14 cellular contexts compared by ENCODE assay signal in genomic region chr9:94862242-94862610, GRCh38.
DNase-seq lines count a peak whose midpoint lies in the region; ATAC-seq, FAIRE-seq and TF ChIP-seq lines count a peak whose summit lies in the region.
"Had no signal": no experiment of that assay in that cellular context is flagged by ENCODE, and none has a peak within 500 bp of the region (broad histone marks: within the 10 kb centered on the region; RNA-seq: fewer than 3 reads in every experiment).

No MANE protein-coding gene starts in this region.

- peaks cover 49% of the 10 kb centered on the region for H3K4me1 Mint-ChIP-seq in activated naive CD4-positive, alpha-beta T cell treated with anti-CD3 and anti-CD28 coated beads, Interleukin-2, amount 50 U/mL, for 24 hours
- peaks cover 26 to 55% (median 48%) of the 10 kb centered on the region in 7 donors for H3K4me1 Mint-ChIP-seq in naive thymus-derived CD4-positive, alpha-beta T cell

- no peak for TF ChIP-seq EP300 in GM12878 (IDR thresholded peaks at IDR 0.05; ENCODE audit: borderline replicate concordance in 1 of 2, control insufficient read depth in 1 of 2, low read depth in 2 of 2, low read length in 2 of 2)

- TF ChIP-seq POLR2A in GM12878 (IDR thresholded peaks at IDR 0.05; ENCODE audit: low read depth, low read length) = no peak

- H3K9me3 Mint-ChIP-seq in activated naive CD4-positive, alpha-beta T cell treated with anti-CD3 and anti-CD28 coated beads, Interleukin-2, amount 50 U/mL, for 24 hours = peaks cover 5% of the 10 kb centered on the region
- H3K9me3 Mint-ChIP-seq in activated naive CD4-positive, alpha-beta T cell treated with anti-CD3 and anti-CD28 coated beads, Interleukin-2, amount 50 U/mL, for 72 hours = peaks cover 3 to 5% of the 10 kb centered on the region in 2 donors
- H3K9me3 Mint-ChIP-seq in naive thymus-derived CD4-positive, alpha-beta T cell = peaks cover 0 to 6% (median 0%) of the 10 kb centered on the region in 11 donors
- H3K9me3 Mint-ChIP-seq: endodermal cell had no signal

- no peak overlapping the region for H3K4me2 ChIP-seq in GM12878 (ENCODE audit: control insufficient read depth, insufficient read depth)

- ATAC-seq in activated naive CD4-positive, alpha-beta T cell treated with anti-CD3 and anti-CD28 coated beads, Interleukin-2, amount 50 U/mL, for 72 hours = no peak
- ATAC-seq in GM12878 (no peak), GM18907 (IDR thresholded peaks at IDR 0.05; ENCODE audit: unreplicated experiment) (no peak)
- ATAC-seq in naive thymus-derived CD4-positive, alpha-beta T cell = no peak

- H3K27me3 ChIP-seq in GM12878 (replicated peaks in 1 of 2; ENCODE audit: control insufficient read depth in 2 of 2, insufficient read depth in 2 of 2, low read length in 1 of 2) = no peaks in the 10 kb centered on the region
- no peaks in the 10 kb centered on the region for H3K27me3 ChIP-seq in naive thymus-derived CD4-positive, alpha-beta T cell (ENCODE audit: control insufficient read depth in 2 of 2, insufficient read depth in 2 of 2, low read length in 2 of 2)

- H3K9me3 ChIP-seq in GM12878 (replicated peaks; ENCODE audit: control insufficient read depth, insufficient read depth, low read length) = no peaks in the 10 kb centered on the region
- no peaks in the 10 kb centered on the region for H3K9me3 ChIP-seq in naive thymus-derived CD4-positive, alpha-beta T cell (ENCODE audit: control insufficient read depth in 2 of 3, low read length in 3 of 3)

- BruUV-seq in GM12878 (replicated peaks; lab: Mats Ljungman, UMichigan) = no TSS peak

- FAIRE-seq in GM12878 (lab: Jason Lieb, UNC) = no peak

- no peak overlapping the region; the same call in 1 of the 2 replicates for H2AFZ ChIP-seq in GM12878 (ENCODE audit: control insufficient read depth, low read depth, low read length)

- POLR2A ChIA-PET in GM12878 (lab: Charles Lee) = interaction anchor here (0.6 kb wide), 1 partner anchor 133 kb away, joined by 4 read pairs; no protein-coding TSS in a partner anchor
- POLR2A ChIA-PET in naive thymus-derived CD4-positive, alpha-beta T cell (lab: Charles Lee) = no interaction called here

- in situ Hi-C loops in GM12878 (cut with MboI) = no loop called here

- WGBS in GM12878 (ENCODE audit: insufficient coverage, insufficient replicate concordance, low lambda C conversion rate, missing lambda C conversion rate) = 92% methylated on average over 4 of the region's 4 CpGs
- 94% methylated on average over 4 of the region's 4 CpGs for WGBS in urinary bladder

- TF ChIP-seq RAD21 in GM12878 (IDR thresholded peaks at IDR 0.05; ENCODE audit: insufficient read depth, low read depth, low read length) = no peak

- RAD21 ChIA-PET in GM12878 (lab: Charles Lee; ENCODE audit: unreplicated experiment) = no interaction called here

- no peaks in the 10 kb centered on the region for H3K36me3 ChIP-seq in GM12878 (ENCODE audit: control insufficient read depth in 2 of 2, insufficient read depth in 2 of 2, low read length in 1 of 2)
- H3K36me3 ChIP-seq in naive thymus-derived CD4-positive, alpha-beta T cell (ENCODE audit: control insufficient read depth in 2 of 3, insufficient read depth in 3 of 3, low read length in 3 of 3) = no peaks in the 10 kb centered on the region
- H3K36me3 ChIP-seq in urinary bladder (ENCODE audit: insufficient read depth) = no peaks in the 10 kb centered on the region

- intact Hi-C loops in GM12878 (cut with micrococcal nuclease; ENCODE audit: unreplicated experiment) = loop anchor here (5.0 kb wide), 1 partner anchor 80 kb away; no protein-coding TSS in a partner anchor
- intact Hi-C loops in naive thymus-derived CD4-positive, alpha-beta T cell (cut with micrococcal nuclease) = loop anchor here (5.0 kb wide), 5 partner anchors 40 to 860 kb away; no protein-coding TSS in a partner anchor

- no peak overlapping the region for H3K4me3 ChIP-seq in GM12878
- H3K4me3 ChIP-seq in naive thymus-derived CD4-positive, alpha-beta T cell (ENCODE audit: low read length) = no peak overlapping the region
- no peak overlapping the region for H3K4me3 ChIP-seq in urinary bladder (ENCODE audit: low read depth, low read length)

- CTCF ChIA-PET in GM12878 (lab: Yijun Ruan, JAX) = no interaction called here
- CTCF ChIA-PET in naive thymus-derived CD4-positive, alpha-beta T cell (lab: Charles Lee) = no interaction called here

- H3K9ac ChIP-seq in GM12878 (ENCODE audit: control insufficient read depth, insufficient read depth, low read length) = no peak overlapping the region

- peaks cover 5% of the 10 kb centered on the region for H3K36me3 Mint-ChIP-seq in activated naive CD4-positive, alpha-beta T cell treated with anti-CD3 and anti-CD28 coated beads, Interleukin-2, amount 50 U/mL, for 24 hours
- peaks cover 6 to 7% of the 10 kb centered on the region in 2 donors for H3K36me3 Mint-ChIP-seq in activated naive CD4-positive, alpha-beta T cell treated with anti-CD3 and anti-CD28 coated beads, Interleukin-2, amount 50 U/mL, for 72 hours
- H3K36me3 Mint-ChIP-seq in naive thymus-derived CD4-positive, alpha-beta T cell = peaks cover 0 to 19% (median 5%) of the 10 kb centered on the region in 5 donors

- no peaks in the 10 kb centered on the region; the same call in 1 of the 2 replicates for H3K79me2 ChIP-seq in GM12878 (ENCODE audit: control insufficient read depth, insufficient read depth, low read length)

- no peaks in the 10 kb centered on the region for H4K20me1 ChIP-seq in GM12878 (ENCODE audit: control insufficient read depth, insufficient read depth)

- no peaks in the 10 kb centered on the region for H3K27me3 Mint-ChIP-seq in activated naive CD4-positive, alpha-beta T cell treated with anti-CD3 and anti-CD28 coated beads, Interleukin-2, amount 50 U/mL, for 24 hours
- no peaks in the 10 kb centered on the region for H3K27me3 Mint-ChIP-seq in naive thymus-derived CD4-positive, alpha-beta T cell
- H3K27me3 Mint-ChIP-seq: brain had no signal

- SMC1A ChIA-PET in GM12878 (lab: Charles Lee; ENCODE audit: uncharacterized antibody, unreplicated experiment) = interaction anchor here (3.4 kb wide), 1 partner anchor 60 kb away, joined by 22 read pairs; no protein-coding TSS in a partner anchor

- H3K4me3 Mint-ChIP-seq in activated naive CD4-positive, alpha-beta T cell treated with anti-CD3 and anti-CD28 coated beads, Interleukin-2, amount 50 U/mL, for 24 hours = peak overlapping the region; percentile 75
- peak overlapping the region in 8 of 10 donors; percentile 12 to 85 (median 60) for H3K4me3 Mint-ChIP-seq in naive thymus-derived CD4-positive, alpha-beta T cell
- H3K4me3 Mint-ChIP-seq: brain, endodermal cell had no signal

- TF ChIP-seq CTCF in GM12878 (IDR thresholded peaks at IDR 0.05 in 2 of 3, conservative IDR thresholded peaks at IDR 0.05 in 1 of 3; ENCODE audit: control insufficient read depth in 2 of 3, extremely low read depth in 1 of 3, insufficient read depth in 1 of 3, low read depth in 3 of 3, low read length in 3 of 3) = no peak

- no peak overlapping the region for H3K27ac Mint-ChIP-seq in activated naive CD4-positive, alpha-beta T cell treated with anti-CD3 and anti-CD28 coated beads, Interleukin-2, amount 50 U/mL, for 24 hours
- H3K27ac Mint-ChIP-seq in activated naive CD4-positive, alpha-beta T cell treated with anti-CD3 and anti-CD28 coated beads, Interleukin-2, amount 50 U/mL, for 72 hours = no peak overlapping the region
- H3K27ac Mint-ChIP-seq in naive thymus-derived CD4-positive, alpha-beta T cell = peak overlapping the region in 6 of 9 donors; percentile 66 to 96 (median 92)
- H3K27ac Mint-ChIP-seq: endodermal cell had no signal

- peak overlapping the region; percentile 92 for H3K27ac ChIP-seq in GM12878 (ENCODE audit: control insufficient read depth, insufficient read depth)
- H3K27ac ChIP-seq in naive thymus-derived CD4-positive, alpha-beta T cell (ENCODE audit: low read depth, low read length) = no peak overlapping the region
- peak overlapping the region; percentile 44 for H3K27ac ChIP-seq in urinary bladder (ENCODE audit: low read depth)

- H3K4me1 ChIP-seq in GM12878 (ENCODE audit: control insufficient read depth, insufficient read depth, low read length) (peaks cover 26% of the 10 kb centered on the region), urinary bladder (ENCODE audit: insufficient read depth) (no peaks in the 10 kb centered on the region)
- peaks cover 25 to 26% of the 10 kb centered on the region in 2 donors for H3K4me1 ChIP-seq in naive thymus-derived CD4-positive, alpha-beta T cell (ENCODE audit: control insufficient read depth in 2 of 2, insufficient read depth in 2 of 2, low read length in 2 of 2)

- DNase-seq in activated naive CD4-positive, alpha-beta T cell treated with anti-CD3 and anti-CD28 coated beads, Interleukin-2, amount 50 U/mL, for 72 hours (ENCODE audit: low spot score in 2 of 2) = no peak
- DNase-seq in GM12878 (ENCODE audit: low read depth, low spot score) (no peak), iPS-NIHi7 (ENCODE audit: extremely low spot score) (no peak), GF-D8 (lab: John Stamatoyannopoulos, UW) (no peak)
- no peak for DNase-seq in naive thymus-derived CD4-positive, alpha-beta T cell
- DNase-seq: DMS153, endodermal cell, KG1, NCI-H1694, NCI-H69 had no signal

TF ChIP-seq in GM12878, 131 proteins besides CTCF, POLR2A, EP300 and RAD21:
- TF ChIP-seq YY1 (IDR thresholded peaks at IDR 0.05; ENCODE audit: low read depth, low read length) (no peak), POU2F2 (IDR thresholded peaks at IDR 0.05; ENCODE audit: borderline replicate concordance, low read depth, low read length) (no peak), IRF4 (IDR thresholded peaks at IDR 0.05; ENCODE audit: low read depth, low read length) (no peak), SIX5 (IDR thresholded peaks at IDR 0.05; ENCODE audit: low read depth, low read length, severe bottlenecking) (no peak)
TF ChIP-seq in GM12878: peak in this region for 0.

Comparison
In these comparisons a context has a peak if more than half of its experiments do, and no peak if none do; other contexts are left out.
1. H3K27ac Mint-ChIP-seq: peak in naive thymus-derived CD4-positive, alpha-beta T cell (6 of 9); none in activated naive CD4-positive, alpha-beta T cell treated with anti-CD3 and anti-CD28 coated beads, Interleukin-2, amount 50 U/mL, for 24 hours (single experiment) and activated naive CD4-positive, alpha-beta T cell treated with anti-CD3 and anti-CD28 coated beads, Interleukin-2, amount 50 U/mL, for 72 hours (0 of 2).